ENCODE assay signal across 14 cellular contexts in genomic region chr11:44497995-44498394, GRCh38.
DNase-seq lines count a peak whose midpoint lies in the region; ATAC-seq and TF ChIP-seq lines count a peak whose summit lies in the region.
"Had no signal": no experiment of that assay in that cellular context is flagged by ENCODE, and none has a peak within 500 bp of the region (broad histone marks: within the 10 kb centered on the region; RNA-seq: fewer than 3 reads in every experiment).

No MANE protein-coding gene starts in this region.

- no peak for TF ChIP-seq POLR2A in GM18505 (IDR thresholded peaks at IDR 0.05; ENCODE audit: borderline replicate concordance, extremely low read depth, insufficient read depth, insufficient read length)

- no peaks in the 10 kb centered on the region for H3K4me1 ChIP-seq in left ventricle myocardium inferior
- no peaks in the 10 kb centered on the region for H3K4me1 ChIP-seq in trophoblast cell (ENCODE audit: control insufficient read depth in 1 of 2, insufficient read depth in 2 of 2, low read length in 2 of 2)

- no peaks in the 10 kb centered on the region for H3K36me3 ChIP-seq in left ventricle myocardium inferior
- no peaks in the 10 kb centered on the region for H3K36me3 ChIP-seq in trophoblast cell (ENCODE audit: control insufficient read depth in 1 of 2, insufficient read depth in 2 of 2, low read length in 2 of 2)

- no peak overlapping the region for H3K4me2 ChIP-seq in trophoblast cell (ENCODE audit: low read length)

- H4K8ac ChIP-seq in trophoblast cell (ENCODE audit: low read depth, low read length): no peak overlapping the region

- H3K4ac ChIP-seq in trophoblast cell (ENCODE audit: low read depth, low read length): no peak overlapping the region

- no peak overlapping the region for H3K27ac Mint-ChIP-seq in T-helper 2 cell treated with Interferon-gamma antibody and Interleukin-4, amounts not matched to agents 5 μg/mL and 100 μg/mL, for 36 hours
- H3K27ac Mint-ChIP-seq: B cell; CD4-positive, alpha-beta T cell had no signal

- H2BK120ac ChIP-seq in trophoblast cell (ENCODE audit: insufficient read depth, low read length, poor library complexity): no peak overlapping the region

- intact Hi-C loops in left ventricle myocardium inferior (cut with micrococcal nuclease): no loop called here

- DNase-seq in GM04503 (ENCODE audit: low read depth): peak; percentile 17
- DNase-seq in NCI-H446 (lab: John Stamatoyannopoulos, UW): peak; percentile 53 to 61
- DNase-seq in left ventricle myocardium inferior: no peak
- no peak for DNase-seq in trophoblast cell
- no peak for DNase-seq in T-helper 2 cell treated with Interferon-gamma antibody and Interleukin-4, amounts not matched to agents 5 μg/mL and 100 μg/mL, for 36 hours (ENCODE audit: low spot score)
- no peak for DNase-seq in dermis blood vessel endothelial cell
- no peak for DNase-seq in RKO (ENCODE audit: low spot score)
- DNase-seq: C1 segment of cervical spinal cord; CD4-positive, alpha-beta T cell; DMS79 had no signal

- H2BK5ac ChIP-seq in trophoblast cell (ENCODE audit: low read depth, low read length, poor library complexity): no peak overlapping the region

- no peak overlapping the region for H4K12ac ChIP-seq in trophoblast cell (ENCODE audit: low read depth, low read length)

- H3K27ac ChIP-seq in left ventricle myocardium inferior (replicated peaks) (peak overlapping the region; percentile 18), trophoblast cell (ENCODE audit: low read depth, low read length) (no peak overlapping the region)

- H3K27me3 ChIP-seq in left ventricle myocardium inferior (ENCODE audit: low read depth): peaks cover 7% of the 10 kb centered on the region
- no peaks in the 10 kb centered on the region for H3K27me3 ChIP-seq in trophoblast cell (ENCODE audit: insufficient read depth, low read length)

- no peak overlapping the region for H2AFZ ChIP-seq in trophoblast cell (ENCODE audit: insufficient read depth, low read length, poor library complexity)

- H3K27me3 Mint-ChIP-seq in T-helper 2 cell treated with Interferon-gamma antibody and Interleukin-4, amounts not matched to agents 5 μg/mL and 100 μg/mL, for 36 hours (ENCODE audit: low read depth): peaks cover 2% of the 10 kb centered on the region

- H3K23ac ChIP-seq in trophoblast cell (ENCODE audit: low read length): no peak overlapping the region

- no peak overlapping the region for H3K14ac ChIP-seq in trophoblast cell (ENCODE audit: low read length)

- TF ChIP-seq CTCF in left ventricle myocardium inferior (IDR thresholded peaks at IDR 0.05; ENCODE audit: borderline replicate concordance): no peak

- H3K18ac ChIP-seq in trophoblast cell (ENCODE audit: low read length): no peak overlapping the region

- no peak overlapping the region for H2AK5ac ChIP-seq in trophoblast cell (ENCODE audit: low read length)

- no peaks in the 10 kb centered on the region for H3K9me3 ChIP-seq in left ventricle myocardium inferior (replicated peaks)
- H3K9me3 ChIP-seq in trophoblast cell (ENCODE audit: insufficient read depth, low read depth, low read length): no peaks in the 10 kb centered on the region

- no peak for ATAC-seq in GM18505 (IDR thresholded peaks at IDR 0.05; ENCODE audit: unreplicated experiment)
- ATAC-seq: HCT116, HepG2 had no signal

- no peaks in the 10 kb centered on the region for H3K79me2 ChIP-seq in trophoblast cell (ENCODE audit: control insufficient read depth, insufficient read depth, low read length, poor library complexity)

- H3K4me1 Mint-ChIP-seq in T-helper 2 cell treated with Interferon-gamma antibody and Interleukin-4, amounts not matched to agents 5 μg/mL and 100 μg/mL, for 36 hours (ENCODE audit: low read depth): no peaks in the 10 kb centered on the region
- H3K4me1 Mint-ChIP-seq: B cell had no signal

- no peak overlapping the region for H4K91ac ChIP-seq in trophoblast cell (ENCODE audit: low read depth, low read length)

- no peaks in the 10 kb centered on the region for H3K79me1 ChIP-seq in trophoblast cell (ENCODE audit: low read length)

- H3K4me3 Mint-ChIP-seq in T-helper 2 cell treated with Interferon-gamma antibody and Interleukin-4, amounts not matched to agents 5 μg/mL and 100 μg/mL, for 36 hours: no peak overlapping the region
- H3K4me3 Mint-ChIP-seq: B cell; CD4-positive, alpha-beta T cell had no signal

- H3K9ac ChIP-seq in trophoblast cell (ENCODE audit: low read length): no peak overlapping the region

- WGBS in trophoblast cell (ENCODE audit: extremely low coverage, insufficient coverage, insufficient read length): no CpG with 5 or more reads among the region's 2 CpGs

- H2BK12ac ChIP-seq in trophoblast cell (ENCODE audit: low read length): no peak overlapping the region

- no peaks in the 10 kb centered on the region for H3K9me3 Mint-ChIP-seq in T-helper 2 cell treated with Interferon-gamma antibody and Interleukin-4, amounts not matched to agents 5 μg/mL and 100 μg/mL, for 36 hours
- H3K9me3 Mint-ChIP-seq: CD4-positive, alpha-beta T cell had no signal

- no peaks in the 10 kb centered on the region for H3K36me3 Mint-ChIP-seq in T-helper 2 cell treated with Interferon-gamma antibody and Interleukin-4, amounts not matched to agents 5 μg/mL and 100 μg/mL, for 36 hours (ENCODE audit: low read depth)

- H3K4me3 ChIP-seq in left ventricle myocardium inferior (no peak overlapping the region), trophoblast cell (ENCODE audit: low read depth, low read length) (peak overlapping the region; percentile 38)

Comparison
In these comparisons a context has a peak if more than half of its experiments do, and no peak if none do; other contexts are left out.
1. DNase-seq: peak in GM04503 (single experiment) and NCI-H446 (2 of 2); none in left ventricle myocardium inferior (single experiment), trophoblast cell (0 of 2), T-helper 2 cell treated with Interferon-gamma antibody and Interleukin-4, amounts not matched to agents 5 μg/mL and 100 μg/mL, for 36 hours (single experiment), dermis blood vessel endothelial cell (single experiment) and RKO (single experiment).